14 cellular contexts compared by ENCODE assay signal in genomic region chr10:110883924-110884323, GRCh38. TPM values are rescaled to one million over a fixed set of nuclear protein-coding genes. Genes with fewer than 3 reads are reported as not detected.
DNase-seq lines count a peak whose midpoint lies in the region; ATAC-seq, FAIRE-seq and TF ChIP-seq lines count a peak whose summit lies in the region.
"Had no signal": no experiment of that assay in that cellular context is flagged by ENCODE, and none has a peak within 500 bp of the region (broad histone marks: within the 10 kb centered on the region; RNA-seq: fewer than 3 reads in every experiment).

No MANE protein-coding gene starts in this region.

- H3K36me3 ChIP-seq in pancreas: peaks cover 0 to 95% (median 12%) of the 10 kb centered on the region in 3 donors
- no peaks in the 10 kb centered on the region for H3K36me3 ChIP-seq in GM23338 (ENCODE audit: insufficient read depth)
- H3K36me3 ChIP-seq in aorta (ENCODE audit: control insufficient read depth in 1 of 2, insufficient read depth in 2 of 2, low read length in 1 of 2): peaks cover 0 to 1% of the 10 kb centered on the region in 2 donors

- no peaks in the 10 kb centered on the region for H3K9me3 Mint-ChIP-seq in GM23338

- peaks cover 0 to 58% (median 32%) of the 10 kb centered on the region in 3 donors for H3K4me1 ChIP-seq in pancreas
- no peaks in the 10 kb centered on the region for H3K4me1 ChIP-seq in GM23338 (ENCODE audit: insufficient read depth)
- no peaks in the 10 kb centered on the region for H3K4me1 ChIP-seq in aorta (ENCODE audit: control insufficient read depth in 1 of 2, insufficient read depth in 2 of 2, low read length in 2 of 2)

- H3K9me3 ChIP-seq in pancreas (no peaks in the 10 kb centered on the region), aorta (ENCODE audit: control insufficient read depth, low read length) (no peaks in the 10 kb centered on the region)
- H3K9me3 ChIP-seq: neutrophil had no signal

- H3K27me3 ChIP-seq in pancreas (no peaks in the 10 kb centered on the region), GM23338 (ENCODE audit: insufficient read depth) (no peaks in the 10 kb centered on the region), aorta (ENCODE audit: control insufficient read depth in 1 of 2, insufficient read depth in 2 of 2, low read length in 1 of 2) (no peaks in the 10 kb centered on the region)
- H3K27me3 ChIP-seq: neutrophil had no signal

- peak overlapping the region in 2 of 4 donors; percentile 99 to 100 for H3K27ac ChIP-seq in pancreas
- no peak overlapping the region for H3K27ac ChIP-seq in GM23338 (ENCODE audit: low read depth)
- no peak overlapping the region for H3K27ac ChIP-seq in aorta (ENCODE audit: low read depth in 1 of 2, low read length in 2 of 2)
- H3K27ac ChIP-seq: neutrophil had no signal

- FAIRE-seq in G401.6 (lab: Jason Lieb, UNC) (peak; percentile 54), pancreas (lab: Jason Lieb, UNC) (no peak)
- FAIRE-seq: H54 had no signal

- ATAC-seq in pancreas (peak in 3 of 4 donors; percentile 5 to 7 (median 5)), GM23338 (no peak), aorta (ENCODE audit: low FRiP score) (no peak)

- H3K27ac Mint-ChIP-seq in GM23338: no peak overlapping the region

- H3K79me2 ChIP-seq in GM23338 (replicated peaks; ENCODE audit: insufficient read depth): no peaks in the 10 kb centered on the region

- no peaks in the 10 kb centered on the region for H3K9me2 ChIP-seq in GM23338 (ENCODE audit: insufficient read depth)

- intact Hi-C loops in pancreas (cut with DNase I): no loop called here
- intact Hi-C loops in aorta (cut with DNase I): no loop called here

- no peaks in the 10 kb centered on the region for H3K27me3 Mint-ChIP-seq in GM23338 (ENCODE audit: insufficient read depth, low read depth, poor library complexity)

- H3K4me3 ChIP-seq in choroid plexus epithelial cell (ENCODE audit: low read depth, low read length): no peak overlapping the region
- peak overlapping the region in 2 of 4 donors; percentile 93 to 98 for H3K4me3 ChIP-seq in pancreas
- H3K4me3 ChIP-seq in GM23338: no peak overlapping the region
- H3K4me3 ChIP-seq in aorta (ENCODE audit: low read length in 2 of 2): no peak overlapping the region

- no peaks in the 10 kb centered on the region for H3K4me1 Mint-ChIP-seq in GM23338

- no peak overlapping the region for H2AFZ ChIP-seq in GM23338

- H3F3A ChIP-seq in GM23338 (replicated peaks; ENCODE audit: low read depth): no peaks in the 10 kb centered on the region

- H3K36me3 Mint-ChIP-seq in GM23338 (ENCODE audit: low read depth): peaks cover 5% of the 10 kb centered on the region; the same call in 1 of the 3 replicates

- no peaks in the 10 kb centered on the region for H4K20me1 ChIP-seq in GM23338 (replicated peaks; ENCODE audit: insufficient read depth)

- no peak overlapping the region for H3K4me3 Mint-ChIP-seq in GM23338

- no peak overlapping the region for H3K4me2 ChIP-seq in GM23338

- 38 to 42% methylated on average over 10 of the region's 10 CpGs for WGBS in pancreas, 2 donors
- WGBS in aorta, 2 donors: 59 to 66% methylated on average over 10 of the region's 10 CpGs

- DNase-seq in OCI-M1 (lab: John Stamatoyannopoulos, UW) (peak; percentile 67), choroid plexus epithelial cell (ENCODE audit: low read depth) (peak; percentile 34), pancreas (no peak), NCI-H774 (lab: John Stamatoyannopoulos, UW) (no peak), GM23338 (ENCODE audit: low spot score) (no peak), aorta (no peak)
- DNase-seq: Calu3, cerebellar nuclear complex, foreskin melanocyte, kidney glomerular epithelial cell, NCI-H187 treated with DMSO at 0.1 percent for 48 hours had no signal

- no peak for TF ChIP-seq CTCF in choroid plexus epithelial cell (conservative IDR thresholded peaks at IDR 0.05; ENCODE audit: low read depth, low read length)
- no peak for TF ChIP-seq CTCF in pancreas (IDR thresholded peaks at IDR 0.05)
- TF ChIP-seq CTCF in GM23338 (conservative IDR thresholded peaks at IDR 0.05; ENCODE audit: low read depth in 2 of 2): no peak

TF ChIP-seq in GM23338, 12 proteins besides CTCF, POLR2A, EP300 and RAD21:
- TF ChIP-seq EZH2phosphoT487 (IDR thresholded peaks at IDR 0.05; ENCODE audit: unreplicated experiment): no peak
- TF ChIP-seq REST (IDR thresholded peaks at IDR 0.05; ENCODE audit: unreplicated experiment): no peak

RNA-seq across cellular contexts. Expression of gene PDCD4, which starts 12.2 kb away (rescaled TPM):
- 100 to 1,000 TPM; 323 to 679 (median 523) TPM for total RNA-seq in pancreas
- 100 to 1,000 TPM; 283 to 352 TPM for polyA plus RNA-seq in pancreas
- 9.2 and 10.1 TPM in 2 replicates for total RNA-seq in GM23338 (2014; rRNA removed; shearing (Covaris generic))
- polyA plus RNA-seq in GM23338 (2016; fragmentation: Nextera tagmentation; extraction: Ambion mirVana): 13.7 and 18.0 TPM in 2 replicates
- total RNA-seq in aorta: 100 to 1,000 TPM in 1 of 2 donors, 10 to 100 TPM in 1; 67.5 to 124 TPM
- 10 to 100 TPM; 46.6 to 89.7 TPM for polyA plus RNA-seq in aorta

RNA-seq across cellular contexts. Expression of gene BBIP1, which starts 35.1 kb away (rescaled TPM):
- total RNA-seq in pancreas: 10 to 100 TPM in 1 of 6 donors, 1 to 10 TPM in 5; 4.2 to 12.4 (median 6.8) TPM
- polyA plus RNA-seq in pancreas: 10 to 100 TPM; 15.0 to 21.1 TPM
- total RNA-seq in GM23338 (2014; rRNA removed; shearing (Covaris generic)): 14.8 and 20.6 TPM in 2 replicates
- polyA plus RNA-seq in GM23338 (2016; fragmentation: Nextera tagmentation; extraction: Ambion mirVana): 50.6 and 56.5 TPM in 2 replicates
- 10 to 100 TPM; 35.3 to 36.2 TPM for total RNA-seq in aorta
- polyA plus RNA-seq in aorta: 10 to 100 TPM; 30.4 to 38.6 TPM

RNA-seq across cellular contexts. Expression of gene SHOC2, which starts 35.5 kb away (rescaled TPM):
- total RNA-seq in pancreas (10 to 100 TPM; 22.2 to 39.8 (median 26.4) TPM), aorta (10 to 100 TPM; 62.5 to 68.4 TPM)
- polyA plus RNA-seq in pancreas (10 to 100 TPM in 1 of 2 donors, 1 to 10 TPM in 1; 8.4 to 14.3 TPM), GM23338 (2016; fragmentation: Nextera tagmentation; extraction: Ambion mirVana) (29.9 and 33.3 TPM in 2 replicates), aorta (10 to 100 TPM; 17.6 to 33.1 TPM)
- 23.3 and 30.6 TPM in 2 replicates for total RNA-seq in GM23338 (2014; rRNA removed; shearing (Covaris generic))

Comparison
In these comparisons a context has a peak if more than half of its experiments do, and no peak if none do; other contexts are left out.
1. DNase-seq: peak in OCI-M1 (single experiment) and choroid plexus epithelial cell (single experiment); none in pancreas (0 of 6), NCI-H774 (single experiment), GM23338 (single experiment) and aorta (0 of 2).
2. ATAC-seq: peak in pancreas (3 of 4); none in GM23338 (single experiment) and aorta (single experiment).